8 cellular contexts compared by ENCODE assay signal in the genomic region with DNA sequence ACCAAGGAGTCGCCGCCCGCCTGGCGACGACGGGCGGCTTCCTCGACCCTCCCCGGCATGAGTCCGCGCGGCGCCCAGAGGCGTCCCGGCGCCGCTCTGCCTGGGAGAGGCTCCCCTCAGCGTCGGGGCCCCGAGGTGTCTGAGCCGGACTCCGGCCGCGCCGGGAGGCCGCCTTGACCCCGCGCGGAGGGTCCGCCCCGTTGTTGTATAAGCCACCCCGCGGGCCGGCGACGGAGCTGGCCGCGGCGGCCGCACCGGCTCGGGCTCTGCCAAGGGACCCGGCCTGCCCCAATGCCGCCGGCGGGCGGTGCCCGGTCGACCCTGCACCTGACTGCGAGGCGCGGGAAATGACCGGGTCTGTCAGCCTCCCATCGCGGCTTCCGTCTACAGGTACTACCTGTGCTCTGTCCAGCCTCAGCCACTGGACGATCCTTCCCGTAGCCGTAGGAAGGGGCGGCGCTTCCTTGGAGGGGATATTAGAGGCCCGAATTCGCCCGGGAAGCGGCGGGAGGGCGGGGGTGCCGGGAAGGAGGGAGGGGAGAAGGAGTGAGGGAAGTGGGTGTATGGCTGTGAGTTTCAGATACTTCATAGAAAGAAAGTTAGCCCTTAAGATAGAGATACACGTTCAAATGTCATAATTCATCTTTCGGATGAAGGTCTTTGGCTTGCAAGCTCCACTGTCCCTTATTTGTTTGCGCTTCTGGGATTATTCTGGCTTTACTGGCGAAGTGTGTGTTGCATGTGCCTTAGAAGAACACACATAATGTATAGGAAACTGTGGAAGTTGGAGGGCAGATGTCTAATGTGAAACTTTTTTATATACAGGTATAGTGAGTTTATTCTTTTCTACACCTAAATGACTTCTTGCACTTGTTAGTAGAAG. TPM values are rescaled to one million over a fixed set of nuclear protein-coding genes. Genes with fewer than 3 reads are reported as not detected.
DNase-seq lines count a peak whose midpoint lies in the region; ATAC-seq, FAIRE-seq and TF ChIP-seq lines count a peak whose summit lies in the region.

No MANE protein-coding gene starts in this region.

- peak overlapping the region; percentile 77 for H3K27ac Mint-ChIP-seq in T-helper 1 cell treated with Interleukin-12 subunit alpha and Interleukin-12 subunit beta and Interleukin-4 antibody, amounts not matched to agents 30 μg/mL and 1 μg/mL, for 36 hours

- peak; percentile 29 for DNase-seq in D721Med (ENCODE audit: insufficient read length, low spot score)
- DNase-seq in HuH-7.5 (ENCODE audit: low spot score), result peak; percentile 59
- peak; percentile 84 to 90 (median 87) for DNase-seq in body of pancreas
- DNase-seq in amniotic stem cell (lab: John Stamatoyannopoulos, UW), result no peak

- H3K4me1 Mint-ChIP-seq in T-helper 1 cell treated with Interleukin-12 subunit alpha and Interleukin-12 subunit beta and Interleukin-4 antibody, amounts not matched to agents 30 μg/mL and 1 μg/mL, for 36 hours (ENCODE audit: low read depth), result peaks cover 23% of the 10 kb centered on the region

- peak; percentile 45 for ATAC-seq in GM21515 (IDR thresholded peaks at IDR 0.05; ENCODE audit: unreplicated experiment)
- peak; percentile 73 for ATAC-seq in body of pancreas

- H3K9ac ChIP-seq in skeletal muscle tissue (ENCODE audit: low read depth in 1 of 3, low read length in 3 of 3), result peak overlapping the region; percentile 82 to 90 (median 89)

- H3K4me1 ChIP-seq in body of pancreas, result peaks cover 50% of the 10 kb centered on the region
- H3K4me1 ChIP-seq in skeletal muscle tissue (ENCODE audit: control insufficient read depth in 3 of 3, insufficient read depth in 3 of 3, low read length in 3 of 3), result peaks cover 7 to 13% (median 8%) of the 10 kb centered on the region in 3 donors

- peak overlapping the region; percentile 87 for H3K4me3 Mint-ChIP-seq in T-helper 1 cell treated with Interleukin-12 subunit alpha and Interleukin-12 subunit beta and Interleukin-4 antibody, amounts not matched to agents 30 μg/mL and 1 μg/mL, for 36 hours

- no peaks in the 10 kb centered on the region for H3K36me3 ChIP-seq in body of pancreas (replicated peaks in 1 of 2; ENCODE audit: insufficient read depth in 1 of 2, low read depth in 2 of 2)
- no peaks in the 10 kb centered on the region for H3K36me3 ChIP-seq in skeletal muscle tissue (ENCODE audit: control insufficient read depth in 3 of 3, insufficient read depth in 3 of 3, low read length in 3 of 3)

- H3K9me3 ChIP-seq in body of pancreas, result no peaks in the 10 kb centered on the region
- no peaks in the 10 kb centered on the region for H3K9me3 ChIP-seq in iPS-18c (ENCODE audit: control insufficient read depth, insufficient read depth, low read length)
- H3K9me3 ChIP-seq in skeletal muscle tissue (ENCODE audit: control insufficient read depth in 3 of 3, low read length in 3 of 3), result no peaks in the 10 kb centered on the region

- intact Hi-C loops in body of pancreas (cut with DNase I), result no loop called here

- H3K36me3 Mint-ChIP-seq in T-helper 1 cell treated with Interleukin-12 subunit alpha and Interleukin-12 subunit beta and Interleukin-4 antibody, amounts not matched to agents 30 μg/mL and 1 μg/mL, for 36 hours (ENCODE audit: low read depth), result no peaks in the 10 kb centered on the region

- no peak for TF ChIP-seq POLR2A in body of pancreas (IDR thresholded peaks at IDR 0.05)

- no peaks in the 10 kb centered on the region for H3K9me3 Mint-ChIP-seq in T-helper 1 cell treated with Interleukin-12 subunit alpha and Interleukin-12 subunit beta and Interleukin-4 antibody, amounts not matched to agents 30 μg/mL and 1 μg/mL, for 36 hours

- H3K4me3 ChIP-seq in body of pancreas (peak overlapping the region; percentile 60 to 71), iPS-18c (ENCODE audit: insufficient read depth, low read depth, low read length) (peak overlapping the region; percentile 77), skeletal muscle tissue (ENCODE audit: low read length in 3 of 3) (peak overlapping the region; percentile 86)

- no peak for FAIRE-seq in D721Med (lab: Jason Lieb, UNC)

- TF ChIP-seq CTCF in D721Med (IDR thresholded peaks at IDR 0.05; ENCODE audit: insufficient read depth, missing control alignments), result no peak
- no peak for TF ChIP-seq CTCF in body of pancreas (IDR thresholded peaks at IDR 0.05)

- peaks cover 3% of the 10 kb centered on the region for H3K27me3 Mint-ChIP-seq in T-helper 1 cell treated with Interleukin-12 subunit alpha and Interleukin-12 subunit beta and Interleukin-4 antibody, amounts not matched to agents 30 μg/mL and 1 μg/mL, for 36 hours (ENCODE audit: low read depth)

- 1% methylated on average over 45 to 70 of the region's 72 CpGs for WGBS in body of pancreas, 2 donors

- H3K27ac ChIP-seq in body of pancreas (peak overlapping the region; percentile 86 to 99 (median 98)), skeletal muscle tissue (ENCODE audit: low read depth, low read length) (peak overlapping the region; percentile 89)

- H3K27me3 ChIP-seq in body of pancreas (no peaks in the 10 kb centered on the region), skeletal muscle tissue (ENCODE audit: control insufficient read depth in 3 of 3, insufficient read depth in 3 of 3, low read length in 3 of 3) (no peaks in the 10 kb centered on the region)

RNA-seq across cellular contexts. Expression of a gene that starts 0.6 kb away (rescaled TPM):
- total RNA-seq in body of pancreas, result 10 to 100 TPM; 14.8 to 21.8 TPM
- 8.9 TPM for total RNA-seq in skeletal muscle tissue
